15 cellular contexts compared by ENCODE assay signal in genomic region chr17:80671039-80671822, GRCh38.
DNase-seq lines count a peak whose midpoint lies in the region; ATAC-seq, FAIRE-seq and TF ChIP-seq lines count a peak whose summit lies in the region.
"Had no signal": no experiment of that assay in that cellular context is flagged by ENCODE, and none has a peak within 500 bp of the region (broad histone marks: within the 10 kb centered on the region; RNA-seq: fewer than 3 reads in every experiment).

No MANE protein-coding gene starts in this region.

- TF ChIP-seq EP300 in K562 (IDR thresholded peaks at IDR 0.05; ENCODE audit: low read length) = no peak
- TF ChIP-seq EP300 in neural cell (conservative IDR thresholded peaks at IDR 0.05; ENCODE audit: poor library complexity, severe bottlenecking) = no peak

- no peaks in the 10 kb centered on the region for H3F3A ChIP-seq in GM23338 (replicated peaks; ENCODE audit: low read depth)
- H3F3A ChIP-seq in neural cell (ENCODE audit: insufficient read depth, low read length, poor library complexity, severe bottlenecking) = no peaks in the 10 kb centered on the region

- H3K36me3 ChIP-seq in GM23338 (ENCODE audit: insufficient read depth) (no peaks in the 10 kb centered on the region), K562 (ENCODE audit: control insufficient read depth, insufficient read depth, low read length) (peaks cover 6% of the 10 kb centered on the region; the same call in 1 of the 3 replicates), neural cell (ENCODE audit: insufficient read depth, low read length) (no peaks in the 10 kb centered on the region)
- H3K36me3 ChIP-seq: cardiac muscle cell, sigmoid colon had no signal

- no peak for TF ChIP-seq POLR2A in K562 (conservative IDR thresholded peaks at IDR 0.05)

- BruUV-seq in K562 (replicated peaks; lab: Mats Ljungman, UMichigan) = no TSS peak

- H3K9ac ChIP-seq in K562 (ENCODE audit: insufficient read depth in 1 of 2, low read depth in 2 of 2, low read length in 2 of 2) (no peak overlapping the region), neural cell (ENCODE audit: low read length) (no peak overlapping the region)

- H3K4me3 Mint-ChIP-seq in GM23338 = no peak overlapping the region
- H3K4me3 Mint-ChIP-seq: CD14-positive monocyte; stimulated activated naive CD8-positive, alpha-beta T cell treated with anti-CD3 and anti-CD28 coated beads, Interleukin-15, Interleukin-2, amounts not matched to agents 100 ng/mL and 50 ng/mL, for 24 hours had no signal

- peak overlapping the region; percentile 5; the same call in 1 of the 2 replicates for H3K27ac Mint-ChIP-seq in GM23338

- H3K9me2 ChIP-seq in GM23338 (ENCODE audit: insufficient read depth) (no peaks in the 10 kb centered on the region), neural cell (ENCODE audit: insufficient read depth, low read length) (no peaks in the 10 kb centered on the region)

- peaks cover 57% of the 10 kb centered on the region for H3K79me2 ChIP-seq in GM23338 (replicated peaks; ENCODE audit: insufficient read depth)
- H3K79me2 ChIP-seq in K562 (ENCODE audit: control insufficient read depth, insufficient read depth, low read length) = peaks cover 30% of the 10 kb centered on the region
- H3K79me2 ChIP-seq in neural cell (replicated peaks; ENCODE audit: insufficient read depth, low read length) = no peaks in the 10 kb centered on the region

- in situ Hi-C loops in K562 (cut with MboI) = no loop called here

- peak; percentile 46 for FAIRE-seq in K562 (lab: Jason Lieb, UNC)

- H3K4me3 ChIP-seq in GM23338 (no peak overlapping the region), K562 (no peak overlapping the region), neural cell (ENCODE audit: low read length) (no peak overlapping the region)
- H3K4me3 ChIP-seq: cardiac muscle cell, sigmoid colon had no signal

- H3K36me3 Mint-ChIP-seq in GM23338 (ENCODE audit: low read depth) = no peaks in the 10 kb centered on the region; the same call in 2 of the 3 replicates

- TF ChIP-seq CTCF in GM23338 (conservative IDR thresholded peaks at IDR 0.05; ENCODE audit: low read depth in 2 of 2) = no peak; a peak in 1 of 4 replicates
- TF ChIP-seq CTCF in K562 (IDR thresholded peaks at IDR 0.05 in 2 of 3, conservative IDR thresholded peaks at IDR 0.05 in 1 of 3; ENCODE audit: insufficient read depth in 2 of 3, low read depth in 1 of 3, low read length in 3 of 3) = no peak
- TF ChIP-seq CTCF in neural cell (IDR thresholded peaks at IDR 0.05; ENCODE audit: poor library complexity, severe bottlenecking) = no peak

- H3K27ac ChIP-seq in GM23338 (ENCODE audit: low read depth) = no peak overlapping the region
- no peak overlapping the region for H3K27ac ChIP-seq in K562 (ENCODE audit: extremely low read depth, low read depth, low read length)
- H3K27ac ChIP-seq in neural cell (ENCODE audit: low read length) = no peak overlapping the region
- H3K27ac ChIP-seq: cardiac muscle cell, sigmoid colon had no signal

- peaks cover 4% of the 10 kb centered on the region for H3K9me1 ChIP-seq in K562 (ENCODE audit: control insufficient read depth, insufficient read depth, low read length)

- POLR2A ChIA-PET in K562 (lab: Yijun Ruan, JAX) = no interaction called here

- intact Hi-C loops in K562 (cut with micrococcal nuclease) = no loop called here

- H4K20me1 ChIP-seq in GM23338 (replicated peaks; ENCODE audit: insufficient read depth) (peaks cover 11% of the 10 kb centered on the region), K562 (replicated peaks; ENCODE audit: control insufficient read depth, insufficient read depth, low read length) (peaks cover 9% of the 10 kb centered on the region; the same call in 1 of the 2 replicates), neural cell (ENCODE audit: insufficient read depth) (no peaks in the 10 kb centered on the region)

- H3K27me3 Mint-ChIP-seq in GM23338 (ENCODE audit: insufficient read depth, low read depth, poor library complexity) = peaks cover 8% of the 10 kb centered on the region
- H3K27me3 Mint-ChIP-seq: stimulated activated naive CD8-positive, alpha-beta T cell treated with anti-CD3 and anti-CD28 coated beads, Interleukin-15, Interleukin-2, amounts not matched to agents 100 ng/mL and 50 ng/mL, for 24 hours had no signal

- CTCF ChIA-PET in K562 (lab: Yijun Ruan, JAX; ENCODE audit: low intra/inter-chr PET ratio) = no interaction called here

- no peaks in the 10 kb centered on the region for H3K9me3 Mint-ChIP-seq in GM23338
- H3K9me3 Mint-ChIP-seq: CD14-positive monocyte; stimulated activated naive CD8-positive, alpha-beta T cell treated with anti-CD3 and anti-CD28 coated beads, Interleukin-15, Interleukin-2, amounts not matched to agents 100 ng/mL and 50 ng/mL, for 24 hours had no signal

- ATAC-seq in GM23338 (no peak), K562 (no peak), GM18909 (IDR thresholded peaks at IDR 0.05; ENCODE audit: poor library complexity, unreplicated experiment) (no peak)

- H2AFZ ChIP-seq in GM23338 (no peak overlapping the region), K562 (ENCODE audit: low read depth, low read length) (no peak overlapping the region), neural cell (ENCODE audit: low read depth, low read length) (no peak overlapping the region)

- H3K9me3 ChIP-seq in K562 (replicated peaks; ENCODE audit: control insufficient read depth, insufficient read depth, low read depth, low read length) (no peaks in the 10 kb centered on the region), neural cell (ENCODE audit: low read length) (no peaks in the 10 kb centered on the region)
- H3K9me3 ChIP-seq: sigmoid colon had no signal

- 83% methylated on average over 14 of the region's 14 CpGs for WGBS in K562 (ENCODE audit: insufficient coverage, low coverage, missing lambda C conversion rate)

- H3K4me2 ChIP-seq in GM23338 = no peak overlapping the region
- no peak overlapping the region for H3K4me2 ChIP-seq in K562 (ENCODE audit: insufficient read depth, low read length)
- H3K4me2 ChIP-seq in neural cell (ENCODE audit: low read length) = no peak overlapping the region

- no peaks in the 10 kb centered on the region for H3K4me1 ChIP-seq in GM23338 (ENCODE audit: insufficient read depth)
- H3K4me1 ChIP-seq in K562 (replicated peaks in 1 of 2; ENCODE audit: control insufficient read depth in 2 of 2, insufficient read depth in 2 of 2, low read length in 2 of 2) = peaks cover 2 to 10% of the 10 kb centered on the region in 2 experiments; a peak in 2 of 5 replicates
- H3K4me1 ChIP-seq: sigmoid colon had no signal

- H3K27me3 ChIP-seq in GM23338 (ENCODE audit: insufficient read depth) (no peaks in the 10 kb centered on the region), K562 (ENCODE audit: control insufficient read depth in 2 of 2, insufficient read depth in 2 of 2, low read length in 2 of 2) (no peaks in the 10 kb centered on the region), neural cell (ENCODE audit: insufficient read depth, low read depth, low read length) (no peaks in the 10 kb centered on the region)
- H3K27me3 ChIP-seq: cardiac muscle cell, sigmoid colon had no signal

- TF ChIP-seq RAD21 in K562 (CRISPR knock-in tag; conservative IDR thresholded peaks at IDR 0.05 in 1 of 2, IDR thresholded peaks at IDR 0.05 in 1 of 2) (no peak), neural cell (conservative IDR thresholded peaks at IDR 0.05) (no peak)

- DNase-seq in GM23338 (ENCODE audit: low spot score) = no peak
- DNase-seq in NCI-H2029 treated with DMSO at 0.1 percent for 48 hours (lab: John Stamatoyannopoulos, UW) = peak; percentile 23
- no peak for DNase-seq in K562 (ENCODE audit: extremely low read depth in 1 of 4, low spot score in 3 of 4)
- DNase-seq in superior temporal gyrus (ENCODE audit: extremely low spot score) = no peak
- DNase-seq in HuH-7 (ENCODE audit: low spot score) = no peak
- DNase-seq: activated CD8-positive, alpha-beta memory T cell treated with anti-CD3 and anti-CD28 coated beads for 24 hours; H7; kidney; sigmoid colon; T1000 had no signal

- peaks cover 26% of the 10 kb centered on the region for H3K4me1 Mint-ChIP-seq in GM23338

TF ChIP-seq in K562, 482 proteins besides CTCF, POLR2A, EP300 and RAD21 (continues in another document):
- TF ChIP-seq RBM25 (IDR thresholded peaks at IDR 0.05; ENCODE audit: low read depth, low read length, severe bottlenecking) (no peak), MCM2 (IDR thresholded peaks at IDR 0.05; ENCODE audit: low read depth) (no peak), PCBP1 (IDR thresholded peaks at IDR 0.05; ENCODE audit: low read depth, low read length, poor library complexity, severe bottlenecking) (no peak)

TF ChIP-seq in neural cell, 6 proteins besides CTCF, POLR2A, EP300 and RAD21:
- TF ChIP-seq MXI1 (conservative IDR thresholded peaks at IDR 0.05; ENCODE audit: poor library complexity, severe bottlenecking) (no peak), REST (IDR thresholded peaks at IDR 0.05; ENCODE audit: borderline replicate concordance) (no peak), POLR2AphosphoS5 (IDR thresholded peaks at IDR 0.05) (peak; percentile 45), SMC3 (conservative IDR thresholded peaks at IDR 0.05; ENCODE audit: poor library complexity) (no peak)
